ENCODE assay signal across 14 cellular contexts in genomic region chr10:32941357-32941756, GRCh38. TPM values are rescaled to one million over a fixed set of nuclear protein-coding genes. Genes with fewer than 3 reads are reported as not detected.
DNase-seq lines count a peak whose midpoint lies in the region; ATAC-seq, FAIRE-seq and TF ChIP-seq lines count a peak whose summit lies in the region.
"Had no signal": no experiment of that assay in that cellular context is flagged by ENCODE, and none has a peak within 500 bp of the region (broad histone marks: within the 10 kb centered on the region; RNA-seq: fewer than 3 reads in every experiment).

No MANE protein-coding gene starts in this region.

- H3K4me3 Mint-ChIP-seq in MCF 10A (ENCODE audit: unreplicated experiment): no peak overlapping the region
- H3K4me3 Mint-ChIP-seq: activated CD4-positive, alpha-beta T cell treated with anti-CD3 and anti-CD28 coated beads, Interleukin-2, amount 10 ng/mL, durations not matched to agents 24 days and 14 days had no signal

- intact Hi-C loops in MCF 10A (cut with micrococcal nuclease): no loop called here

- TF ChIP-seq CTCF in MCF 10A (IDR thresholded peaks at IDR 0.05; ENCODE audit: unreplicated experiment) (no peak), keratinocyte (optimal IDR thresholded peaks at IDR 0.05 in 1 of 3, IDR thresholded peaks at IDR 0.05 in 1 of 3, conservative IDR thresholded peaks at IDR 0.05 in 1 of 3; ENCODE audit: extremely low read depth in 1 of 3, insufficient read depth in 2 of 3, low read length in 3 of 3) (no peak), thoracic aorta (IDR thresholded peaks at IDR 0.05) (no peak), RWPE1 (conservative IDR thresholded peaks at IDR 0.05; ENCODE audit: low read depth) (no peak)

- H3K4me2 ChIP-seq in keratinocyte (ENCODE audit: control insufficient read depth, extremely low read depth, insufficient read depth, low read depth, low read length): peak overlapping the region; percentile 77

- no peak overlapping the region for H2AFZ ChIP-seq in keratinocyte (ENCODE audit: control insufficient read depth, low read length)

- POLR2A ChIA-PET in MCF 10A (lab: Yijun Ruan, JAX) (interaction anchor here (0.7 to 19.5 kb wide), 8 partner anchors 9 to 80 kb away, joined by 3 to 333 read pairs (median 6); partner anchors contain the start of gene ITGB1), RWPE1 (lab: Yijun Ruan, JAX; ENCODE audit: low non-redundant PET) (no interaction called here)

- H3K79me2 ChIP-seq in keratinocyte (ENCODE audit: control insufficient read depth, insufficient read depth, low read length): peaks cover 99% of the 10 kb centered on the region

- no peak for ATAC-seq in thoracic aorta (ENCODE audit: insufficient number of reproducible peaks, low FRiP score, low read depth)
- ATAC-seq in GM19455 (IDR thresholded peaks at IDR 0.05; ENCODE audit: unreplicated experiment): no peak

- no peak overlapping the region for H3K9ac ChIP-seq in keratinocyte (ENCODE audit: control insufficient read depth, extremely low read depth, insufficient read depth, low read length)

- H3K4me3 ChIP-seq in keratinocyte (ENCODE audit: control insufficient read depth in 2 of 3, extremely low read depth in 1 of 3, insufficient read depth in 2 of 3, low read depth in 1 of 3, low read length in 3 of 3) (peak overlapping the region in 1 of 3 experiments; percentile 8), thoracic aorta (peak overlapping the region; percentile 41)

- CTCF ChIA-PET in MCF 10A (lab: Yijun Ruan, JAX): interaction anchor here (0.5 kb wide), 1 partner anchor 10 kb away, joined by 5 read pairs; no protein-coding TSS in a partner anchor
- CTCF ChIA-PET in RWPE1 (lab: Yijun Ruan, JAX): no interaction called here

- H3K27ac Mint-ChIP-seq in MCF 10A (ENCODE audit: low read depth, unreplicated experiment): peak overlapping the region; percentile 97
- H3K27ac Mint-ChIP-seq: activated CD4-positive, alpha-beta T cell treated with anti-CD3 and anti-CD28 coated beads, Interleukin-2, amount 10 ng/mL, durations not matched to agents 24 days and 14 days had no signal

- DNase-seq in GM03348 (ENCODE audit: low spot score) (peak; percentile 36), MCF 10A (ENCODE audit: unreplicated experiment) (no peak), keratinocyte (ENCODE audit: low read depth, low spot score) (no peak), thoracic aorta (ENCODE audit: low spot score) (no peak), NCI-H1930 (lab: John Stamatoyannopoulos, UW) (no peak), RWPE1 (ENCODE audit: low spot score) (no peak)
- DNase-seq: activated CD4-positive, alpha-beta T cell treated with anti-CD3 and anti-CD28 coated beads, Interleukin-2, amount 10 ng/mL, durations not matched to agents 24 days and 14 days; hippocampal formation; OCI-M1; posterior cingulate gyrus; stimulated activated CD4-positive, alpha-beta T cell treated with anti-CD3 and anti-CD28 coated beads, Interleukin-4, amount 100 ng/mL, for 1 hour; stimulated activated naive CD4-positive, alpha-beta T cell; T-helper 2 cell had no signal

- H4K20me1 ChIP-seq in keratinocyte (ENCODE audit: control insufficient read depth, extremely low read depth, insufficient read depth, low read length): peaks cover 81% of the 10 kb centered on the region

- H3K4me1 ChIP-seq in keratinocyte (ENCODE audit: control insufficient read depth, extremely low read depth, insufficient read depth, low read length): peaks cover 88% of the 10 kb centered on the region
- peaks cover 51 to 97% of the 10 kb centered on the region in 2 donors for H3K4me1 ChIP-seq in thoracic aorta (ENCODE audit: control insufficient read depth in 1 of 2, low read depth in 2 of 2)

- no peaks in the 10 kb centered on the region for H3K9me3 Mint-ChIP-seq in MCF 10A (ENCODE audit: unreplicated experiment)
- H3K9me3 Mint-ChIP-seq: activated CD4-positive, alpha-beta T cell treated with anti-CD3 and anti-CD28 coated beads, Interleukin-2, amount 10 ng/mL, durations not matched to agents 24 days and 14 days had no signal

- peaks cover 17% of the 10 kb centered on the region for H3K9me1 ChIP-seq in keratinocyte (ENCODE audit: control insufficient read depth, extremely low read depth, insufficient read depth, low read length)

- H3K27me3 Mint-ChIP-seq in MCF 10A (ENCODE audit: insufficient read depth, unreplicated experiment): no peaks in the 10 kb centered on the region
- H3K27me3 Mint-ChIP-seq: activated CD4-positive, alpha-beta T cell treated with anti-CD3 and anti-CD28 coated beads, Interleukin-2, amount 10 ng/mL, durations not matched to agents 24 days and 14 days had no signal

- peaks cover 27% of the 10 kb centered on the region for H3K36me3 Mint-ChIP-seq in MCF 10A (ENCODE audit: insufficient read depth, unreplicated experiment)

- peak overlapping the region; percentile 15 for H3K27ac ChIP-seq in keratinocyte (ENCODE audit: control insufficient read depth, insufficient read depth, low read length)
- H3K27ac ChIP-seq in thoracic aorta: peak overlapping the region; percentile 53 to 58
- no peak overlapping the region for H3K27ac ChIP-seq in RWPE1

- H3K27me3 ChIP-seq in keratinocyte (ENCODE audit: control insufficient read depth, extremely low read depth, insufficient read depth, low read length) (no peaks in the 10 kb centered on the region), thoracic aorta (replicated peaks; ENCODE audit: insufficient read depth) (no peaks in the 10 kb centered on the region)

- peak; percentile 20 for FAIRE-seq in keratinocyte (lab: Jason Lieb, UNC)

- BruUV-seq in MCF 10A (replicated peaks; lab: Mats Ljungman, UMichigan): no TSS peak

- H3K4me1 Mint-ChIP-seq in MCF 10A (ENCODE audit: insufficient read depth, unreplicated experiment): peaks cover 59% of the 10 kb centered on the region

- H3K36me3 ChIP-seq in keratinocyte (ENCODE audit: control insufficient read depth in 2 of 2, extremely low read depth in 1 of 2, insufficient read depth in 2 of 2, low read length in 2 of 2) (peaks cover 1 to 33% of the 10 kb centered on the region in 2 experiments), thoracic aorta (no peaks in the 10 kb centered on the region)

- dilution Hi-C loops in keratinocyte (cut with MboI; ENCODE audit: extremely low pct_ligation_motif_present, low sequenced_read_pairs): no loop called here

- no peaks in the 10 kb centered on the region for H3K9me3 ChIP-seq in keratinocyte (ENCODE audit: control insufficient read depth, low read depth, low read length)
- H3K9me3 ChIP-seq in thoracic aorta: no peaks in the 10 kb centered on the region

RNA-seq across cellular contexts. Expression of gene ITGB1, which starts 16.7 kb away (rescaled TPM):
- total RNA-seq in MCF 10A (2022) (680 and 703 TPM in 2 replicates), thoracic aorta (1,000 to 10,000 TPM; 1,541 to 1,574 TPM)
- 1,026 to 1,445 TPM (median 1,030 TPM) in 3 replicates for polyA plus RNA-seq in keratinocyte
- polyA plus RNA-seq in keratinocyte (2011; ENCODE audit: low read depth): 511 TPM
- polyA plus RNA-seq in keratinocyte (2011; cell fraction: cytosol; rRNA removed): 420 and 664 TPM in 2 replicates
- polyA plus RNA-seq in keratinocyte (2011; cell fraction: nucleus; rRNA removed): 1,436 and 2,106 TPM in 2 replicates
- 328 and 1,010 TPM in 2 replicates for polyA plus RNA-seq in keratinocyte (2012; ENCODE audit: low replicate concordance)
- polyA minus RNA-seq in keratinocyte: 361 to 979 TPM (median 522 TPM) in 3 replicates
- 475 TPM for polyA minus RNA-seq in keratinocyte (2011; cell fraction: cytosol; rRNA and poly(A)+ RNA removed)
- polyA minus RNA-seq in keratinocyte (2011; cell fraction: nucleus; rRNA and poly(A)+ RNA removed): 1,567 and 2,524 TPM in 2 replicates
